15 cellular contexts compared by ENCODE assay signal in the genomic region with DNA sequence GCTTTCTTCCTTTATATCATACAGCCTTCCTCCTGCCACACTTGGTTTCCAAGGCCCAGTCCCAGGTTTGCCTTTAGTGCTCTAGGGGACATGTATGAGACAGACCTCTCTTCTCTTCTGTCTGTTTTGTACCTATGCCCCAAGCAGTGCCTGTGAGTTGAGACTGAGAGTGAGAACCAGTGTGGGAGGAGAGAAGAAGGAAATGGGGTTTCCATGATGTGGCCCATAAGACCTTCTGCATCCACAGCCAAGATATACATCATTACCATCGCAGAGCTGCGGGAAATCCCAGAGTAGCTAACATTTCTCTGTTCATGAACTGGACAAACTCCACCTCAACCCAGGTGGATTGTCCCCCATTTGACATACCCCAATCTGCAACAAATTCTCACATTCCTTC. TPM values are rescaled to one million over a fixed set of nuclear protein-coding genes. Genes with fewer than 3 reads are reported as not detected.
A peak's percentile ranks its signal among the peaks of the same experiment; 100 is the strongest.
DNase-seq lines count a peak whose midpoint lies in the region; ATAC-seq and TF ChIP-seq lines count a peak whose summit lies in the region.
"Had no signal": no experiment of that assay in that cellular context is flagged by ENCODE, and none has a peak within 500 bp of the region (broad histone marks: within the 10 kb centered on the region; RNA-seq: fewer than 3 reads in every experiment).

No MANE protein-coding gene starts in this region.

- H3K4me3 Mint-ChIP-seq in activated CD4-positive, alpha-beta T cell treated with anti-CD3 and anti-CD28 coated beads, Interleukin-2, amount 10 ng/mL, durations not matched to agents 7 days and 5 days = peak overlapping the region; percentile 93
- peak overlapping the region; percentile 81 to 82 for H3K4me3 Mint-ChIP-seq in effector memory CD8-positive, alpha-beta T cell

- no peaks in the 10 kb centered on the region for H3K9me3 ChIP-seq in stomach
- H3K9me3 ChIP-seq: left ventricle myocardium inferior had no signal

- peaks cover 70% of the 10 kb centered on the region for H3K36me3 Mint-ChIP-seq in activated CD4-positive, alpha-beta T cell treated with anti-CD3 and anti-CD28 coated beads, Interleukin-2, amount 10 ng/mL, durations not matched to agents 7 days and 5 days (ENCODE audit: low read depth)
- peaks cover 24% of the 10 kb centered on the region for H3K36me3 Mint-ChIP-seq in effector memory CD8-positive, alpha-beta T cell (ENCODE audit: insufficient read depth)

- TF ChIP-seq POLR2A in stomach (IDR thresholded peaks at IDR 0.05) = no peak

- no peak for TF ChIP-seq CTCF in stomach (IDR thresholded peaks at IDR 0.05)

- no peak for TF ChIP-seq EP300 in stomach (IDR thresholded peaks at IDR 0.05)

- ATAC-seq in effector memory CD8-positive, alpha-beta T cell (replicated peaks) = no peak
- ATAC-seq in GM18858 (IDR thresholded peaks at IDR 0.05; ENCODE audit: unreplicated experiment) = no peak
- ATAC-seq: HCT116 had no signal

- intact Hi-C loops in stomach (cut with DNase I; ENCODE audit: low total_unique reads) = no loop called here

- peaks cover 80% of the 10 kb centered on the region for H3K4me1 Mint-ChIP-seq in activated CD4-positive, alpha-beta T cell treated with anti-CD3 and anti-CD28 coated beads, Interleukin-2, amount 10 ng/mL, durations not matched to agents 7 days and 5 days
- peaks cover 67 to 87% of the 10 kb centered on the region in 2 donors for H3K4me1 Mint-ChIP-seq in effector memory CD8-positive, alpha-beta T cell (ENCODE audit: low read depth in 2 of 2)

- peaks cover 4% of the 10 kb centered on the region for H3K9me3 Mint-ChIP-seq in activated CD4-positive, alpha-beta T cell treated with anti-CD3 and anti-CD28 coated beads, Interleukin-2, amount 10 ng/mL, durations not matched to agents 7 days and 5 days
- no peaks in the 10 kb centered on the region for H3K9me3 Mint-ChIP-seq in effector memory CD8-positive, alpha-beta T cell

- peak overlapping the region; percentile 93 for H3K27ac Mint-ChIP-seq in activated CD4-positive, alpha-beta T cell treated with anti-CD3 and anti-CD28 coated beads, Interleukin-2, amount 10 ng/mL, durations not matched to agents 7 days and 5 days
- peak overlapping the region; percentile 95 to 98 for H3K27ac Mint-ChIP-seq in effector memory CD8-positive, alpha-beta T cell

- no peaks in the 10 kb centered on the region for H3K4me1 ChIP-seq in stomach

- no peaks in the 10 kb centered on the region for H3K36me3 ChIP-seq in stomach
- H3K36me3 ChIP-seq: left ventricle myocardium inferior had no signal

- peak; percentile 12 for DNase-seq in activated gamma-delta T cell treated with anti-CD3 and anti-CD28 coated beads, Interleukin-2, amount 50 U/mL, for 16 hours (ENCODE audit: low read depth)
- DNase-seq in activated gamma-delta T cell treated with Interleukin-2 at 50 U/mL for 16 hours (no peak), HK-2 (ENCODE audit: unreplicated experiment) (no peak), NCI-H748 treated with DMSO at 0.1 percent for 48 hours (lab: John Stamatoyannopoulos, UW) (no peak), stomach (no peak)
- peak; percentile 26 for DNase-seq in activated CD4-positive, alpha-beta T cell treated with anti-CD3 and anti-CD28 coated beads, Interleukin-2, amount 10 ng/mL, durations not matched to agents 7 days and 5 days
- DNase-seq in effector memory CD8-positive, alpha-beta T cell = no peak
- DNase-seq: left ventricle myocardium inferior, NCI-H146, occipital lobe, SW 1271 had no signal

- CTCF ChIA-PET in activated CD4-positive, alpha-beta T cell treated with anti-CD3 and anti-CD28 coated beads, Interleukin-2, amount 10 ng/mL, durations not matched to agents 7 days and 5 days (lab: Charles Lee) = interaction anchor here (0.8 to 1.7 kb wide), 4 partner anchors 11 to 24 kb away, joined by 3 to 11 read pairs (median 6); no protein-coding TSS in a partner anchor

- POLR2A ChIA-PET in activated CD4-positive, alpha-beta T cell treated with anti-CD3 and anti-CD28 coated beads, Interleukin-2, amount 10 ng/mL, durations not matched to agents 7 days and 5 days (lab: Charles Lee) = no interaction called here

- WGBS in stomach, 5 donors = 71 to 92% (median 85%) methylated on average over 2 of the region's 2 CpGs

- no peak overlapping the region for H3K4me3 ChIP-seq in stomach
- H3K4me3 ChIP-seq: left ventricle myocardium inferior had no signal

- no peaks in the 10 kb centered on the region for H3K27me3 Mint-ChIP-seq in activated CD4-positive, alpha-beta T cell treated with anti-CD3 and anti-CD28 coated beads, Interleukin-2, amount 10 ng/mL, durations not matched to agents 7 days and 5 days
- H3K27me3 Mint-ChIP-seq in effector memory CD8-positive, alpha-beta T cell = no peaks in the 10 kb centered on the region

- H3K27me3 ChIP-seq in stomach = no peaks in the 10 kb centered on the region

- H3K27ac ChIP-seq in stomach = no peak overlapping the region
- H3K27ac ChIP-seq: left ventricle myocardium inferior had no signal

RNA-seq across cellular contexts. Expression of a gene that starts 2.8 kb away (rescaled TPM):
- 100 to 1,000 TPM; 113 to 136 TPM for total RNA-seq in activated CD4-positive, alpha-beta T cell treated with anti-CD3 and anti-CD28 coated beads, Interleukin-2, amount 10 ng/mL, durations not matched to agents 7 days and 5 days
- total RNA-seq in stomach = 1 to 10 TPM in 1 of 5 donors, not detected in 4; 1.7 TPM
- 1 to 10 TPM in 1 of 3 donors, under 1 TPM in 2; 0.81 to 2.6 (median 0.83) TPM for polyA plus RNA-seq in stomach
- total RNA-seq: dermis microvascular lymphatic vessel endothelial cell, occipital lobe had no signal

RNA-seq across cellular contexts. Expression of a gene that starts 38.0 kb away (rescaled TPM):
- not detected for total RNA-seq in activated CD4-positive, alpha-beta T cell treated with anti-CD3 and anti-CD28 coated beads, Interleukin-2, amount 10 ng/mL, durations not matched to agents 7 days and 5 days
- not detected for total RNA-seq in stomach
- not detected for polyA plus RNA-seq in stomach
- total RNA-seq: Daoy, dermis microvascular lymphatic vessel endothelial cell, left ventricle myocardium inferior had no signal

Comparison
In these comparisons a context has a peak if more than half of its experiments do, and no peak if none do; other contexts are left out.
1. DNase-seq: peak in activated gamma-delta T cell treated with anti-CD3 and anti-CD28 coated beads, Interleukin-2, amount 50 U/mL, for 16 hours (single experiment) and activated CD4-positive, alpha-beta T cell treated with anti-CD3 and anti-CD28 coated beads, Interleukin-2, amount 10 ng/mL, durations not matched to agents 7 days and 5 days (single experiment); none in activated gamma-delta T cell treated with Interleukin-2 at 50 U/mL for 16 hours (single experiment), effector memory CD8-positive, alpha-beta T cell (0 of 3), HK-2 (single experiment), NCI-H748 treated with DMSO at 0.1 percent for 48 hours (single experiment) and stomach (single experiment).
2. RNA of a gene that starts 2.8 kb away (total RNA-seq): 113 to 136 TPM in activated CD4-positive, alpha-beta T cell treated with anti-CD3 and anti-CD28 coated beads, Interleukin-2, amount 10 ng/mL, durations not matched to agents 7 days and 5 days; 1.7 TPM in stomach; every median in the first group is over 10 times any median in the second.